Comparison of ENCODE assay signal across 15 cellular contexts in the genomic region with DNA sequence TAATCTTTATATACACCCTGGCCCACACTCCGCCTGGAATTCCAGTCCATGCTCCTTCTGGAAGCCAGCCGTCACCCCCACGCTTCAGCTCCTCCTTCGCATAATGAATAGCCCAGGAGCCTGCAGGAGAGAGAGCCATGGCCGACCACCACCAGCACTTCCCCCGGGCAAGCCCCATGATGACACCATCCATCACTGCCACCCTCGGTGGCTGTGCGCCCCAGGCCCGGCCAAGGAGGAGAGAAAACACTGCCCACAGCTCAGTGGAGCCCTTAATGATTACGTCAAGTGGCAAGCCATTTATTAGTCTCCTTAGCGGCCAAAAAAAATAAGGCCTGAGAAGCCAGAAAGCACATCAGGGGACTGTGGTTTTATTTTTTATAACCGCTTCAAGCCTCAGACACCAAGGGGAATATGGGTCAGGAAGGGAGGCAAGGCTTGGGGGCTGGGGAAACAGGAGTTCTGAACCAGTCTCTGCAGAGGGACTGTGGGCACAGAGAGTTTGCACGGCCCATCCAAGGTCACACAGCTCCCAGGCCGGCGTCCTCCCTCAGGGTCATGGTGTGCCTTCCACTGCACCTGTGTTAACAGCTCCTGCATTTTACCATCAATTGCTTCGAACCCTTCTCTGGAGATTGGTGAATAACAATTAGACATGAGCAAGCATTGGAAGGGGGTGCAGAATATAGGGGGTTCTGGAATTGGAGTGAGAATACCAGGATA.
DNase-seq lines count a peak whose midpoint lies in the region; ATAC-seq and TF ChIP-seq lines count a peak whose summit lies in the region.
"Had no signal": no experiment of that assay in that cellular context is flagged by ENCODE, and none has a peak within 500 bp of the region (broad histone marks: within the 10 kb centered on the region; RNA-seq: fewer than 3 reads in every experiment).

No MANE protein-coding gene starts in this region.

- TF ChIP-seq CTCF in adrenal gland (IDR thresholded peaks at IDR 0.05), result no peak

- no peak for TF ChIP-seq POLR2A in adrenal gland (IDR thresholded peaks at IDR 0.05)

- H3K4me1 ChIP-seq in adrenal gland (replicated peaks in 1 of 2), result peaks cover 35 to 38% of the 10 kb centered on the region in 2 donors

- no peaks in the 10 kb centered on the region for H3K36me3 Mint-ChIP-seq in activated T-helper 2 cell treated with anti-CD3 and anti-CD28 coated beads, Interferon-gamma antibody, Interleukin-2, Interleukin-4, amounts not matched to agents 10 μg/mL and 5 μg/mL and 100 μg/mL, durations not matched to agents 14 hours and 24 hours and 36 hours (ENCODE audit: low read depth)

- no peaks in the 10 kb centered on the region for H3K9me3 ChIP-seq in adrenal gland (replicated peaks in 1 of 3)
- H3K9me3 ChIP-seq: pancreas, transverse colon had no signal

- H3K4me3 ChIP-seq in adrenal gland, result no peak overlapping the region
- H3K4me3 ChIP-seq: GM12878, pancreas, transverse colon had no signal

- no peaks in the 10 kb centered on the region for H3K36me3 ChIP-seq in adrenal gland (replicated peaks in 1 of 2)
- H3K36me3 ChIP-seq: BE2C, pancreas, transverse colon had no signal

- H3K27ac Mint-ChIP-seq in activated T-helper 2 cell treated with anti-CD3 and anti-CD28 coated beads, Interferon-gamma antibody, Interleukin-2, Interleukin-4, amounts not matched to agents 10 μg/mL and 5 μg/mL and 100 μg/mL, durations not matched to agents 14 hours and 24 hours and 36 hours, result no peak overlapping the region
- H3K27ac Mint-ChIP-seq: activated naive CD4-positive, alpha-beta T cell treated with anti-CD3 and anti-CD28 coated beads for 36 hours had no signal

- DNase-seq in Daoy (ENCODE audit: low read depth) (peak; percentile 88), adrenal gland (peak in 4 of 7 donors; percentile 36 to 76 (median 48)), islet precursor cell (peak; percentile 80), sciatic nerve (ENCODE audit: low spot score) (no peak), DMS 273 treated with DMSO at 0.1 percent for 48 hours (lab: John Stamatoyannopoulos, UW) (no peak)
- no peak for DNase-seq in effector CD4-positive, alpha-beta T cell
- DNase-seq in activated T-helper 2 cell treated with anti-CD3 and anti-CD28 coated beads, Interferon-gamma antibody, Interleukin-2, Interleukin-4, amounts not matched to agents 10 μg/mL and 5 μg/mL and 100 μg/mL, durations not matched to agents 14 hours and 24 hours and 36 hours (ENCODE audit: low spot score), result no peak
- DNase-seq: activated naive CD4-positive, alpha-beta T cell treated with anti-CD3 and anti-CD28 coated beads for 36 hours; BE2C; NCI-H1048; SK-N-SH; transverse colon had no signal

- H3K9me3 Mint-ChIP-seq in activated T-helper 2 cell treated with anti-CD3 and anti-CD28 coated beads, Interferon-gamma antibody, Interleukin-2, Interleukin-4, amounts not matched to agents 10 μg/mL and 5 μg/mL and 100 μg/mL, durations not matched to agents 14 hours and 24 hours and 36 hours, result peaks cover 8% of the 10 kb centered on the region

- H3K4me3 Mint-ChIP-seq in activated T-helper 2 cell treated with anti-CD3 and anti-CD28 coated beads, Interferon-gamma antibody, Interleukin-2, Interleukin-4, amounts not matched to agents 10 μg/mL and 5 μg/mL and 100 μg/mL, durations not matched to agents 14 hours and 24 hours and 36 hours (ENCODE audit: low read depth), result no peak overlapping the region
- H3K4me3 Mint-ChIP-seq: activated naive CD4-positive, alpha-beta T cell treated with anti-CD3 and anti-CD28 coated beads for 36 hours had no signal

- H3K4me1 Mint-ChIP-seq in activated T-helper 2 cell treated with anti-CD3 and anti-CD28 coated beads, Interferon-gamma antibody, Interleukin-2, Interleukin-4, amounts not matched to agents 10 μg/mL and 5 μg/mL and 100 μg/mL, durations not matched to agents 14 hours and 24 hours and 36 hours (ENCODE audit: low read depth), result no peaks in the 10 kb centered on the region

- no peaks in the 10 kb centered on the region for H3K27me3 ChIP-seq in adrenal gland
- H3K27me3 ChIP-seq: BE2C, pancreas, transverse colon had no signal

- H3K27me3 Mint-ChIP-seq in activated T-helper 2 cell treated with anti-CD3 and anti-CD28 coated beads, Interferon-gamma antibody, Interleukin-2, Interleukin-4, amounts not matched to agents 10 μg/mL and 5 μg/mL and 100 μg/mL, durations not matched to agents 14 hours and 24 hours and 36 hours (ENCODE audit: low read depth), result no peaks in the 10 kb centered on the region

- 36 to 59% (median 40%) methylated on average over 16 of the region's 16 CpGs for WGBS in adrenal gland, 4 donors

- intact Hi-C loops in adrenal gland (cut with DNase I), result no loop called here
- intact Hi-C loops in sciatic nerve (cut with DNase I), result no loop called here
- intact Hi-C loops in activated T-helper 2 cell treated with anti-CD3 and anti-CD28 coated beads, Interferon-gamma antibody, Interleukin-2, Interleukin-4, amounts not matched to agents 10 μg/mL and 5 μg/mL and 100 μg/mL, durations not matched to agents 14 hours and 24 hours and 36 hours (cut with micrococcal nuclease), result no loop called here

- ATAC-seq in sciatic nerve, result peak; percentile 69
- no peak for ATAC-seq in HG02678 (IDR thresholded peaks at IDR 0.05; ENCODE audit: unreplicated experiment)
- ATAC-seq: GM12878 had no signal

- H3K27ac ChIP-seq in adrenal gland, result peak overlapping the region in 2 of 5 donors; percentile 10 to 39
- H3K27ac ChIP-seq: transverse colon had no signal

Comparison
In these comparisons a context has a peak if more than half of its experiments do, and no peak if none do; other contexts are left out.
1. DNase-seq: peak in Daoy (single experiment), adrenal gland (4 of 7) and islet precursor cell (single experiment); none in sciatic nerve (single experiment), effector CD4-positive, alpha-beta T cell (single experiment), DMS 273 treated with DMSO at 0.1 percent for 48 hours (single experiment) and activated T-helper 2 cell treated with anti-CD3 and anti-CD28 coated beads, Interferon-gamma antibody, Interleukin-2, Interleukin-4, amounts not matched to agents 10 μg/mL and 5 μg/mL and 100 μg/mL, durations not matched to agents 14 hours and 24 hours and 36 hours (single experiment).